ENCODE assay signal across 22 cellular contexts in genomic region chr5:55763736-55764420, GRCh38. TPM values are rescaled to one million over a fixed set of nuclear protein-coding genes. Genes with fewer than 3 reads are reported as not detected.
DNase-seq lines count a peak whose midpoint lies in the region; ATAC-seq lines count a peak whose summit lies in the region.
"Had no signal": no experiment of that assay in that cellular context is flagged by ENCODE, and none has a peak within 500 bp of the region (broad histone marks: within the 10 kb centered on the region; RNA-seq: fewer than 3 reads in every experiment).

No MANE protein-coding gene starts in this region.

- intact Hi-C loops in activated CD4-positive, alpha-beta memory T cell treated with anti-CD3 and anti-CD28 coated beads for 36 hours (cut with micrococcal nuclease) = loop anchor here (1.0 kb wide), 1 partner anchor 7 kb away; no protein-coding TSS in a partner anchor

- POLR2A ChIA-PET in activated CD4-positive, alpha-beta memory T cell treated with anti-CD3 and anti-CD28 coated beads, Interleukin-2, amount 10 ng/mL, durations not matched to agents 7 days and 5 days (lab: Charles Lee) = interaction anchor here (1.0 to 1.8 kb wide), 2 partner anchors 16 to 51 kb away, joined by 3 to 5 read pairs; no protein-coding TSS in a partner anchor
- POLR2A ChIA-PET in activated CD4-positive, alpha-beta memory T cell treated with anti-CD3 and anti-CD28 coated beads for 36 hours (lab: Charles Lee) = no interaction called here

- peaks cover 8% of the 10 kb centered on the region for H3K27me3 Mint-ChIP-seq in activated CD4-positive, alpha-beta memory T cell treated with anti-CD3 and anti-CD28 coated beads, Interleukin-2, amount 10 ng/mL, durations not matched to agents 7 days and 5 days
- H3K27me3 Mint-ChIP-seq in activated CD4-positive, alpha-beta memory T cell treated with anti-CD3 and anti-CD28 coated beads for 36 hours = peaks cover 12% of the 10 kb centered on the region

- H3K27ac ChIP-seq in caudate nucleus (ENCODE audit: low read depth, low read length) = no peak overlapping the region
- H3K27ac ChIP-seq: hepatocyte, KMS-11, ovary, WERI-Rb-1 had no signal

- peaks cover 40% of the 10 kb centered on the region for H3K4me1 Mint-ChIP-seq in activated CD4-positive, alpha-beta memory T cell treated with anti-CD3 and anti-CD28 coated beads, Interleukin-2, amount 10 ng/mL, durations not matched to agents 7 days and 5 days
- H3K4me1 Mint-ChIP-seq in activated CD4-positive, alpha-beta memory T cell treated with anti-CD3 and anti-CD28 coated beads for 36 hours (ENCODE audit: low read depth) = peaks cover 27% of the 10 kb centered on the region

- CTCF ChIA-PET in activated CD4-positive, alpha-beta memory T cell treated with anti-CD3 and anti-CD28 coated beads, Interleukin-2, amount 10 ng/mL, durations not matched to agents 7 days and 5 days (lab: Charles Lee) = no interaction called here
- CTCF ChIA-PET in activated CD4-positive, alpha-beta memory T cell treated with anti-CD3 and anti-CD28 coated beads for 36 hours (lab: Charles Lee) = interaction anchor here (0.6 to 1.3 kb wide), 2 partner anchors 296 to 438 kb away, joined by 3 read pairs; no protein-coding TSS in a partner anchor

- H3K36me3 Mint-ChIP-seq in activated CD4-positive, alpha-beta memory T cell treated with anti-CD3 and anti-CD28 coated beads, Interleukin-2, amount 10 ng/mL, durations not matched to agents 7 days and 5 days (ENCODE audit: low read depth) = peaks cover 9% of the 10 kb centered on the region
- H3K36me3 Mint-ChIP-seq in activated CD4-positive, alpha-beta memory T cell treated with anti-CD3 and anti-CD28 coated beads for 36 hours = no peaks in the 10 kb centered on the region

- H3K9me3 Mint-ChIP-seq in activated CD4-positive, alpha-beta memory T cell treated with anti-CD3 and anti-CD28 coated beads, Interleukin-2, amount 10 ng/mL, durations not matched to agents 7 days and 5 days = peaks cover 8% of the 10 kb centered on the region
- H3K9me3 Mint-ChIP-seq in activated CD4-positive, alpha-beta memory T cell treated with anti-CD3 and anti-CD28 coated beads for 36 hours = no peaks in the 10 kb centered on the region

- no peak for DNase-seq in activated CD4-positive, alpha-beta memory T cell treated with anti-CD3 and anti-CD28 coated beads, Interleukin-2, amount 10 ng/mL, durations not matched to agents 7 days and 5 days
- DNase-seq in activated CD4-positive, alpha-beta memory T cell treated with anti-CD3 and anti-CD28 coated beads for 36 hours = no peak
- DNase-seq in central memory CD4-positive, alpha-beta T cell = peak; percentile 22
- no peak for DNase-seq in A172 (ENCODE audit: low spot score)
- DNase-seq in caudate nucleus (lab: John Stamatoyannopoulos, UW) = no peak
- DNase-seq: ACHN; activated T-cell treated with anti-CD3 and anti-CD28 coated beads, Interleukin-2, amount 50 U/mL, for 1 hour; Caco-2; dermis blood vessel endothelial cell; GF-D8; left cardiac atrium; NCI-H146; NCI-H446 treated with DMSO at 0.1 percent for 48 hours; ovary; PC-3; WERI-Rb-1 had no signal

- peak overlapping the region; percentile 10 for H3K4me3 Mint-ChIP-seq in activated CD4-positive, alpha-beta memory T cell treated with anti-CD3 and anti-CD28 coated beads, Interleukin-2, amount 10 ng/mL, durations not matched to agents 7 days and 5 days
- no peak overlapping the region for H3K4me3 Mint-ChIP-seq in activated CD4-positive, alpha-beta memory T cell treated with anti-CD3 and anti-CD28 coated beads for 36 hours

- ATAC-seq in GM19351 (IDR thresholded peaks at IDR 0.05; ENCODE audit: unreplicated experiment) = peak; percentile 61
- peak; percentile 65 for ATAC-seq in HG03457 (IDR thresholded peaks at IDR 0.05; ENCODE audit: unreplicated experiment)
- ATAC-seq in HG02870 (IDR thresholded peaks at IDR 0.05; ENCODE audit: unreplicated experiment) = no peak
- ATAC-seq: left cardiac atrium, PC-3 had no signal

- peak overlapping the region; percentile 57 for H3K27ac Mint-ChIP-seq in activated CD4-positive, alpha-beta memory T cell treated with anti-CD3 and anti-CD28 coated beads, Interleukin-2, amount 10 ng/mL, durations not matched to agents 7 days and 5 days
- H3K27ac Mint-ChIP-seq in activated CD4-positive, alpha-beta memory T cell treated with anti-CD3 and anti-CD28 coated beads for 36 hours = no peak overlapping the region

RNA-seq across cellular contexts. Expression of gene DDX4, which starts 26.0 kb away (rescaled TPM):
- total RNA-seq in activated CD4-positive, alpha-beta memory T cell treated with anti-CD3 and anti-CD28 coated beads, Interleukin-2, amount 10 ng/mL, durations not matched to agents 7 days and 5 days = under 1 TPM; 0.50 to 0.83 TPM
- total RNA-seq in activated CD4-positive, alpha-beta memory T cell treated with anti-CD3 and anti-CD28 coated beads for 36 hours = not detected
- not detected in 2 replicates for total RNA-seq in A172 (2014; rRNA removed; shearing (Covaris generic))
- total RNA-seq: Caco-2, left cardiac atrium, ovary, PC-3, subcutaneous adipose tissue had no signal

RNA-seq across cellular contexts. Expression of gene SLC38A9, which starts 51.8 kb away (rescaled TPM):
- total RNA-seq in activated CD4-positive, alpha-beta memory T cell treated with anti-CD3 and anti-CD28 coated beads, Interleukin-2, amount 10 ng/mL, durations not matched to agents 7 days and 5 days = 10 to 100 TPM; 23.7 to 24.3 TPM
- total RNA-seq in activated CD4-positive, alpha-beta memory T cell treated with anti-CD3 and anti-CD28 coated beads for 36 hours = 10 to 100 TPM; 14.2 to 15.0 TPM
- 30.2 and 33.1 TPM in 2 replicates for total RNA-seq in A172 (2014; rRNA removed; shearing (Covaris generic))
